ENCODE assay signal across 33 cellular contexts in genomic region chr1:215466361-215466760, GRCh38.
"Had no signal": no experiment of that assay in that cellular context is flagged by ENCODE, and none has a peak within 500 bp of the region (broad histone marks: within the 10 kb centered on the region; RNA-seq: fewer than 3 reads in every experiment).

No MANE protein-coding gene starts in this region.

- H3K4me3 Mint-ChIP-seq: activated B cell treated with CpG ODN at 0.5 μM for 24 hours; activated CD8-positive, alpha-beta T cell treated with anti-CD3 and anti-CD28 coated beads for 36 hours; activated naive CD4-positive, alpha-beta T cell treated with anti-CD3 and anti-CD28 coated beads for 36 hours; activated naive CD4-positive, alpha-beta T cell treated with anti-CD3 and anti-CD28 coated beads, Interleukin-2, amount 50 U/mL, for 24 hours; activated naive CD8-positive, alpha-beta T cell treated with anti-CD3 and anti-CD28 coated beads for 36 hours; activated naive CD8-positive, alpha-beta T cell treated with anti-CD3 and anti-CD28 coated beads, Interleukin-2, amount 50 U/mL, for 24 hours; activated T-helper 1 cell treated with anti-CD3 and anti-CD28 coated beads, Interleukin-12 subunit alpha, Interleukin-12 subunit beta, Interleukin-2, Interleukin-4 antibody, amounts not matched to agents 30 ng/mL and 10 ng/mL and 1 ng/mL, durations not matched to agents 14 hours and 24 hours and 36 hours; T-helper 17 cell; T-helper 2 cell treated with Interferon-gamma antibody and Interleukin-4, amounts not matched to agents 5 μg/mL and 100 μg/mL, for 36 hours had no signal

- H3K36me3 Mint-ChIP-seq: activated naive CD4-positive, alpha-beta T cell treated with anti-CD3 and anti-CD28 coated beads, Interleukin-2, amount 50 U/mL, for 24 hours; activated naive CD8-positive, alpha-beta T cell treated with anti-CD3 and anti-CD28 coated beads for 36 hours had no signal

- DNase-seq: activated B cell treated with CpG ODN at 0.5 μM for 24 hours; activated CD4-positive, alpha-beta T cell treated with anti-CD3 and anti-CD28 coated beads for 48 hours; activated CD4-positive, alpha-beta T cell treated with anti-CD3 and anti-CD28 coated beads, Interleukin-2, amount 50 U/mL, for 1 hour; activated CD4-positive, alpha-beta T cell treated with anti-CD3 and anti-CD28 coated beads, Interleukin-2, amount 50 U/mL, for 48 hours; activated CD8-positive, alpha-beta memory T cell treated with anti-CD3 and anti-CD28 coated beads for 24 hours; activated CD8-positive, alpha-beta T cell treated with anti-CD3 and anti-CD28 coated beads for 36 hours; activated effector memory CD4-positive, alpha-beta T cell treated with anti-CD3 and anti-CD28 coated beads, Interleukin-2, amount 50 U/mL, for 16 hours; activated naive CD4-positive, alpha-beta T cell treated with anti-CD3 and anti-CD28 coated beads for 36 hours; activated naive CD8-positive, alpha-beta T cell treated with anti-CD3 and anti-CD28 coated beads for 36 hours; activated naive CD8-positive, alpha-beta T cell treated with anti-CD3 and anti-CD28 coated beads, Interleukin-2, amount 50 U/mL, for 24 hours; activated T-cell treated with anti-CD3 and anti-CD28 coated beads, Interleukin-2, amount 50 U/mL, for 48 hours; adrenal gland; amygdala; aorta; body of pancreas; central memory CD4-positive, alpha-beta T cell; cerebellar nuclear complex; colonic mucosa; effector CD8-positive, alpha-beta T cell; esophagus squamous epithelium; foreskin melanocyte; heart right ventricle; T-helper 17 cell had no signal

- H3K9me3 Mint-ChIP-seq: activated B cell treated with CpG ODN at 0.5 μM for 24 hours; activated CD8-positive, alpha-beta T cell treated with anti-CD3 and anti-CD28 coated beads for 36 hours; activated naive CD4-positive, alpha-beta T cell treated with anti-CD3 and anti-CD28 coated beads for 36 hours; activated naive CD4-positive, alpha-beta T cell treated with anti-CD3 and anti-CD28 coated beads, Interleukin-2, amount 50 U/mL, for 24 hours; activated naive CD8-positive, alpha-beta T cell treated with anti-CD3 and anti-CD28 coated beads for 36 hours; activated naive CD8-positive, alpha-beta T cell treated with anti-CD3 and anti-CD28 coated beads, Interleukin-2, amount 50 U/mL, for 24 hours; activated T-helper 1 cell treated with anti-CD3 and anti-CD28 coated beads, Interleukin-12 subunit alpha, Interleukin-12 subunit beta, Interleukin-2, Interleukin-4 antibody, amounts not matched to agents 30 ng/mL and 10 ng/mL and 1 ng/mL, durations not matched to agents 14 hours and 24 hours and 36 hours; activated T-helper 2 cell treated with anti-CD3 and anti-CD28 coated beads, Interferon-gamma antibody, Interleukin-2, Interleukin-4, amounts not matched to agents 10 μg/mL and 5 μg/mL and 100 μg/mL, durations not matched to agents 14 hours and 24 hours and 36 hours; T-helper 2 cell treated with Interferon-gamma antibody and Interleukin-4, amounts not matched to agents 5 μg/mL and 100 μg/mL, for 36 hours had no signal

- FAIRE-seq: endothelial cell of umbilical vein had no signal

- H3K27ac Mint-ChIP-seq: activated B cell treated with CpG ODN at 0.5 μM for 24 hours; activated CD8-positive, alpha-beta T cell treated with anti-CD3 and anti-CD28 coated beads for 36 hours; activated naive CD4-positive, alpha-beta T cell treated with anti-CD3 and anti-CD28 coated beads for 36 hours; activated naive CD4-positive, alpha-beta T cell treated with anti-CD3 and anti-CD28 coated beads, Interleukin-2, amount 50 U/mL, for 24 hours; activated naive CD8-positive, alpha-beta T cell treated with anti-CD3 and anti-CD28 coated beads for 36 hours; activated naive CD8-positive, alpha-beta T cell treated with anti-CD3 and anti-CD28 coated beads, Interleukin-2, amount 50 U/mL, for 24 hours; activated T-helper 1 cell treated with anti-CD3 and anti-CD28 coated beads, Interleukin-12 subunit alpha, Interleukin-12 subunit beta, Interleukin-2, Interleukin-4 antibody, amounts not matched to agents 30 ng/mL and 10 ng/mL and 1 ng/mL, durations not matched to agents 14 hours and 24 hours and 36 hours; activated T-helper 2 cell treated with anti-CD3 and anti-CD28 coated beads, Interferon-gamma antibody, Interleukin-2, Interleukin-4, amounts not matched to agents 10 μg/mL and 5 μg/mL and 100 μg/mL, durations not matched to agents 14 hours and 24 hours and 36 hours; T-helper 17 cell; T-helper 2 cell treated with Interferon-gamma antibody and Interleukin-4, amounts not matched to agents 5 μg/mL and 100 μg/mL, for 36 hours had no signal

- H3K4me1 Mint-ChIP-seq: activated B cell treated with CpG ODN at 0.5 μM for 24 hours; activated naive CD4-positive, alpha-beta T cell treated with anti-CD3 and anti-CD28 coated beads, Interleukin-2, amount 50 U/mL, for 24 hours; activated naive CD8-positive, alpha-beta T cell treated with anti-CD3 and anti-CD28 coated beads for 36 hours; activated naive CD8-positive, alpha-beta T cell treated with anti-CD3 and anti-CD28 coated beads, Interleukin-2, amount 50 U/mL, for 24 hours; T-helper 17 cell had no signal

- H3K27me3 ChIP-seq: adrenal gland, body of pancreas, breast epithelium, cardiac muscle cell, colonic mucosa, esophagus squamous epithelium, gastroesophageal sphincter, hepatocyte had no signal

- H3K4me3 ChIP-seq: adrenal gland, body of pancreas, breast epithelium, cardiac muscle cell, colonic mucosa, esophagus squamous epithelium, gastroesophageal sphincter, heart right ventricle, hepatocyte had no signal

- H3K27me3 Mint-ChIP-seq: activated B cell treated with CpG ODN at 0.5 μM for 24 hours; activated naive CD8-positive, alpha-beta T cell treated with anti-CD3 and anti-CD28 coated beads for 36 hours; T-helper 17 cell had no signal

- ATAC-seq: activated CD4-positive, CD25-positive, alpha-beta regulatory T cell treated with anti-CD3 and anti-CD28 coated beads, Interleukin-2, amount 50 U/mL, for 24 hours; activated CD8-positive, alpha-beta T cell treated with anti-CD3 and anti-CD28 coated beads for 36 hours; activated naive CD8-positive, alpha-beta T cell treated with anti-CD3 and anti-CD28 coated beads, Interleukin-2, amount 50 U/mL, for 24 hours; body of pancreas; gastroesophageal sphincter; heart right ventricle; T-helper 17 cell had no signal

- H3K36me3 ChIP-seq: adrenal gland, breast epithelium, cardiac muscle cell, colonic mucosa, esophagus squamous epithelium, gastroesophageal sphincter, heart right ventricle had no signal
